Comparison of ENCODE assay signal across 13 cellular contexts in the genomic region with DNA sequence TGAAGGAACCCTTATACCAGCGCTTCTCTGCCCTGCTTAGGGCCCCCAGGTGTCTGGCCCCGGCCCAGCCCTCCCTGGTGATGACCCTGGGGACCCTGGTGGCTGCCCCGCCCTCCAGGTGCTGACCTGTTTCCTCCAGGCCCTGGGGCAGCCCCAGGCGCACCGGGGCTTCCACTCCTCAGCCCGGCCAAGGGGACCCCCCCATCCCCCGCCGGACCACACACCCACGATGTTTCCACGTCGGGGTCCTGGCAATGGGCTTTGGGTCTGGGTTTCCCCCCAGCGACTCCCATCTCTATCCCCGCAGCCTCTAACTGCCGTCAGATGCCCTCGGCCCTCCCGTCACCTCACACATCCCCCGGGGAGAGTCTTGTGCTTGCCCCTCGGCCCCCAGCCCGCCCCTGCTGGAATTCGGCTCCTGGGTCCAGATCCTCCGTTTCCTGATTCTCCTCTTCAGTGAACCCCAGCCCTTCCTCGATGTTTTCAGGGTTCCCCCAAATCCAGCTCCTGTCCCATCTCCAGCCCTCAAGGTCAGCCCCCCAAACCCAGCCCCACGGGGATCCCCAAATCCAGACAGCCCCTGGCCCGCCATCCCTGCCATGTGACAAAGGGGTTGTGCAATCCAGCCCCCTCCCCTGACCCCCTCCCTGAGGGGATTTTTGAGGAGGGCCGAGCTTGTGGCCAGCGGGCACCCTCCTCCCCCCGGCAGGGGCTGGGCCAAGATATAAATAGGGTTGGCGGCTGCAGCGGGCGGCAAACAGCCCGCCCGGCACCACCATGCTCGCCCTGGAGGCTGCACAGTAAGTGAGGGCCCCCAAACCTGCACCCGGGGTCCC. TPM values are rescaled to one million over a fixed set of nuclear protein-coding genes. Genes with fewer than 3 reads are reported as not detected.
DNase-seq lines count a peak whose midpoint lies in the region; ATAC-seq and TF ChIP-seq lines count a peak whose summit lies in the region.
"Had no signal": no experiment of that assay in that cellular context is flagged by ENCODE, and none has a peak within 500 bp of the region (broad histone marks: within the 10 kb centered on the region; RNA-seq: fewer than 3 reads in every experiment).

TSS of gene SPIB (plus strand) at position 753 of the 836 bp plus-strand sequence. CDS start at position 778, 25 bp downstream.

- H3K9me3 Mint-ChIP-seq in activated CD8-positive, alpha-beta T cell treated with anti-CD3 and anti-CD28 coated beads, Interleukin-2, amount 10 ng/mL, durations not matched to agents 7 days and 5 days (ENCODE audit: insufficient read depth), result no peaks in the 10 kb centered on the region
- peaks cover 4% of the 10 kb centered on the region for H3K9me3 Mint-ChIP-seq in activated CD8-positive, alpha-beta T cell treated with anti-CD3 and anti-CD28 coated beads for 36 hours
- no peaks in the 10 kb centered on the region for H3K9me3 Mint-ChIP-seq in endothelial cell (ENCODE audit: unreplicated experiment)
- H3K9me3 Mint-ChIP-seq in stimulated activated effector memory CD8-positive, alpha-beta T cell treated with anti-CD3 and anti-CD28 coated beads, Interleukin-12 subunit alpha, Interleukin-12 subunit beta, amount 100 ng/mL, for 72 hours, result no peaks in the 10 kb centered on the region
- no peaks in the 10 kb centered on the region for H3K9me3 Mint-ChIP-seq in activated CD8-positive, alpha-beta memory T cell treated with anti-CD3 and anti-CD28 coated beads, Interleukin-2, amount 10 ng/mL, durations not matched to agents 7 days and 5 days (ENCODE audit: low read depth)

- H3K27ac ChIP-seq in MM.1S (ENCODE audit: low read length), result no peak within 1 kb of the TSS
- H3K27ac ChIP-seq: epithelial cell of prostate, parathyroid adenoma, tibial artery had no signal

- H3K36me3 Mint-ChIP-seq in activated CD8-positive, alpha-beta T cell treated with anti-CD3 and anti-CD28 coated beads, Interleukin-2, amount 10 ng/mL, durations not matched to agents 7 days and 5 days (ENCODE audit: low read depth), result peaks cover 5% of the 10 kb centered on the region
- H3K36me3 Mint-ChIP-seq in activated CD8-positive, alpha-beta T cell treated with anti-CD3 and anti-CD28 coated beads for 36 hours (ENCODE audit: low read depth), result peaks cover 16% of the 10 kb centered on the region
- H3K36me3 Mint-ChIP-seq in endothelial cell (ENCODE audit: low read depth, unreplicated experiment), result peaks cover 11% of the 10 kb centered on the region
- peaks cover 17% of the 10 kb centered on the region for H3K36me3 Mint-ChIP-seq in stimulated activated effector memory CD8-positive, alpha-beta T cell treated with anti-CD3 and anti-CD28 coated beads, Interleukin-12 subunit alpha, Interleukin-12 subunit beta, amount 100 ng/mL, for 72 hours
- H3K36me3 Mint-ChIP-seq in activated CD8-positive, alpha-beta memory T cell treated with anti-CD3 and anti-CD28 coated beads, Interleukin-2, amount 10 ng/mL, durations not matched to agents 7 days and 5 days, result peaks cover 4% of the 10 kb centered on the region

- H3K27ac Mint-ChIP-seq in activated CD8-positive, alpha-beta T cell treated with anti-CD3 and anti-CD28 coated beads, Interleukin-2, amount 10 ng/mL, durations not matched to agents 7 days and 5 days, result peak within 1 kb of the TSS; percentile 53
- no peak within 1 kb of the TSS for H3K27ac Mint-ChIP-seq in activated CD8-positive, alpha-beta T cell treated with anti-CD3 and anti-CD28 coated beads for 36 hours
- H3K27ac Mint-ChIP-seq in endothelial cell (ENCODE audit: unreplicated experiment), result no peak within 1 kb of the TSS
- H3K27ac Mint-ChIP-seq in stimulated activated effector memory CD8-positive, alpha-beta T cell treated with anti-CD3 and anti-CD28 coated beads, Interleukin-12 subunit alpha, Interleukin-12 subunit beta, amount 100 ng/mL, for 72 hours, result peak within 1 kb of the TSS; percentile 35
- no peak within 1 kb of the TSS for H3K27ac Mint-ChIP-seq in activated CD8-positive, alpha-beta memory T cell treated with anti-CD3 and anti-CD28 coated beads, Interleukin-2, amount 10 ng/mL, durations not matched to agents 7 days and 5 days

- no peaks in the 10 kb centered on the region; the same call in 1 of the 2 replicates for H3F3A ChIP-seq in MM.1S (ENCODE audit: insufficient read depth, low read length)

- peak within 1 kb of the TSS; percentile 61 for H2AFZ ChIP-seq in MM.1S (ENCODE audit: low read length)
- H2AFZ ChIP-seq: parathyroid adenoma had no signal

- H3K9ac ChIP-seq in MM.1S (ENCODE audit: low read length), result no peak within 1 kb of the TSS
- H3K9ac ChIP-seq: parathyroid adenoma had no signal

- no peak for ATAC-seq in activated CD8-positive, alpha-beta T cell treated with anti-CD3 and anti-CD28 coated beads, Interleukin-2, amount 10 ng/mL, durations not matched to agents 7 days and 5 days
- ATAC-seq in activated CD8-positive, alpha-beta T cell treated with anti-CD3 and anti-CD28 coated beads for 36 hours, result no peak
- peak; percentile 27 for ATAC-seq in stimulated activated effector memory CD8-positive, alpha-beta T cell treated with anti-CD3 and anti-CD28 coated beads, Interleukin-12 subunit alpha, Interleukin-12 subunit beta, amount 100 ng/mL, for 72 hours
- ATAC-seq in activated CD8-positive, alpha-beta memory T cell treated with anti-CD3 and anti-CD28 coated beads, Interleukin-2, amount 10 ng/mL, durations not matched to agents 7 days and 5 days, result no peak

- DNase-seq in activated CD8-positive, alpha-beta T cell treated with anti-CD3 and anti-CD28 coated beads, Interleukin-2, amount 10 ng/mL, durations not matched to agents 7 days and 5 days, result no peak
- DNase-seq in activated CD8-positive, alpha-beta T cell treated with anti-CD3 and anti-CD28 coated beads for 36 hours, result no peak
- DNase-seq in MM.1S (no peak), endothelial cell (ENCODE audit: low spot score) (no peak), NCI-H128 (lab: John Stamatoyannopoulos, UW; ENCODE audit: unreplicated experiment) (no peak)
- no peak for DNase-seq in stimulated activated effector memory CD8-positive, alpha-beta T cell treated with anti-CD3 and anti-CD28 coated beads, Interleukin-12 subunit alpha, Interleukin-12 subunit beta, amount 100 ng/mL, for 72 hours (ENCODE audit: low spot score in 2 of 2)
- no peak for DNase-seq in central memory CD4-positive, alpha-beta T cell
- DNase-seq in activated CD8-positive, alpha-beta memory T cell treated with anti-CD3 and anti-CD28 coated beads, Interleukin-2, amount 10 ng/mL, durations not matched to agents 7 days and 5 days, result no peak
- DNase-seq: aorta, NCI-H524 treated with DMSO at 0.1 percent for 48 hours, tibial artery had no signal

- no peaks in the 10 kb centered on the region for H3K9me2 ChIP-seq in MM.1S (replicated peaks; ENCODE audit: insufficient read depth, low read length)

- no peak within 1 kb of the TSS for H3K4me3 Mint-ChIP-seq in activated CD8-positive, alpha-beta T cell treated with anti-CD3 and anti-CD28 coated beads, Interleukin-2, amount 10 ng/mL, durations not matched to agents 7 days and 5 days
- no peak within 1 kb of the TSS for H3K4me3 Mint-ChIP-seq in activated CD8-positive, alpha-beta T cell treated with anti-CD3 and anti-CD28 coated beads for 36 hours
- H3K4me3 Mint-ChIP-seq in endothelial cell (ENCODE audit: unreplicated experiment), result peak within 1 kb of the TSS; percentile 78
- H3K4me3 Mint-ChIP-seq in stimulated activated effector memory CD8-positive, alpha-beta T cell treated with anti-CD3 and anti-CD28 coated beads, Interleukin-12 subunit alpha, Interleukin-12 subunit beta, amount 100 ng/mL, for 72 hours, result peak within 1 kb of the TSS; percentile 41
- H3K4me3 Mint-ChIP-seq in activated CD8-positive, alpha-beta memory T cell treated with anti-CD3 and anti-CD28 coated beads, Interleukin-2, amount 10 ng/mL, durations not matched to agents 7 days and 5 days, result no peak within 1 kb of the TSS

- POLR2A ChIA-PET in activated CD8-positive, alpha-beta T cell treated with anti-CD3 and anti-CD28 coated beads, Interleukin-2, amount 10 ng/mL, durations not matched to agents 7 days and 5 days (lab: Charles Lee), result no interaction called here
- POLR2A ChIA-PET in activated CD8-positive, alpha-beta T cell treated with anti-CD3 and anti-CD28 coated beads for 36 hours (lab: Charles Lee), result interaction anchor here (0.6 to 2.1 kb wide), 3 partner anchors 10 to 35 kb away, joined by 3 to 4 read pairs (median 4); no protein-coding TSS in a partner anchor

- H3K4me1 ChIP-seq in MM.1S (ENCODE audit: low read length), result peaks cover 26% of the 10 kb centered on the region
- H3K4me1 ChIP-seq: parathyroid adenoma had no signal

- CTCF ChIA-PET in activated CD8-positive, alpha-beta T cell treated with anti-CD3 and anti-CD28 coated beads, Interleukin-2, amount 10 ng/mL, durations not matched to agents 7 days and 5 days (lab: Charles Lee), result no interaction called here
- CTCF ChIA-PET in activated CD8-positive, alpha-beta T cell treated with anti-CD3 and anti-CD28 coated beads for 36 hours (lab: Charles Lee), result no interaction called here
- CTCF ChIA-PET in activated CD8-positive, alpha-beta memory T cell treated with anti-CD3 and anti-CD28 coated beads, Interleukin-2, amount 10 ng/mL, durations not matched to agents 7 days and 5 days (lab: Charles Lee), result no interaction called here

- no peaks in the 10 kb centered on the region for H4K20me1 ChIP-seq in MM.1S (ENCODE audit: insufficient read depth, low read length)

- H3K27me3 Mint-ChIP-seq in activated CD8-positive, alpha-beta T cell treated with anti-CD3 and anti-CD28 coated beads, Interleukin-2, amount 10 ng/mL, durations not matched to agents 7 days and 5 days (ENCODE audit: low read depth), result peaks cover 12% of the 10 kb centered on the region
- H3K27me3 Mint-ChIP-seq in activated CD8-positive, alpha-beta T cell treated with anti-CD3 and anti-CD28 coated beads for 36 hours, result peaks cover 21% of the 10 kb centered on the region
- H3K27me3 Mint-ChIP-seq in endothelial cell (ENCODE audit: unreplicated experiment), result peaks cover 13% of the 10 kb centered on the region
- peaks cover 19% of the 10 kb centered on the region for H3K27me3 Mint-ChIP-seq in activated CD8-positive, alpha-beta memory T cell treated with anti-CD3 and anti-CD28 coated beads, Interleukin-2, amount 10 ng/mL, durations not matched to agents 7 days and 5 days

- intact Hi-C loops in activated CD8-positive, alpha-beta T cell treated with anti-CD3 and anti-CD28 coated beads for 36 hours (cut with micrococcal nuclease), result loop anchor here (10.0 kb wide), 1 partner anchor 54 kb away; the partner anchor contains the start of gene NAPSA

- H3K36me3 ChIP-seq in MM.1S (replicated peaks; ENCODE audit: insufficient read depth, low read length), result no peaks in the 10 kb centered on the region

- peak within 1 kb of the TSS; percentile 50 for H3K4me3 ChIP-seq in MM.1S (ENCODE audit: low read length)
- H3K4me3 ChIP-seq: tibial artery had no signal

- H3K4me2 ChIP-seq in MM.1S (ENCODE audit: low read depth, low read length), result peak within 1 kb of the TSS; percentile 72

- TF ChIP-seq CTCF in activated CD8-positive, alpha-beta T cell treated with anti-CD3 and anti-CD28 coated beads for 36 hours (IDR thresholded peaks at IDR 0.05), result no peak
- no peak for TF ChIP-seq CTCF in MM.1S (IDR thresholded peaks at IDR 0.05; ENCODE audit: low read length)
- no peak for TF ChIP-seq CTCF in endothelial cell (IDR thresholded peaks at IDR 0.05; ENCODE audit: unreplicated experiment)

- H3K27me3 ChIP-seq in MM.1S (replicated peaks; ENCODE audit: insufficient read depth, low read length), result peaks cover 8% of the 10 kb centered on the region

- peaks cover 15% of the 10 kb centered on the region for H3K4me1 Mint-ChIP-seq in activated CD8-positive, alpha-beta T cell treated with anti-CD3 and anti-CD28 coated beads, Interleukin-2, amount 10 ng/mL, durations not matched to agents 7 days and 5 days (ENCODE audit: low read depth)
- H3K4me1 Mint-ChIP-seq in activated CD8-positive, alpha-beta T cell treated with anti-CD3 and anti-CD28 coated beads for 36 hours (ENCODE audit: low read depth), result peaks cover 17% of the 10 kb centered on the region
- H3K4me1 Mint-ChIP-seq in endothelial cell (ENCODE audit: unreplicated experiment), result peaks cover 11% of the 10 kb centered on the region
- H3K4me1 Mint-ChIP-seq in stimulated activated effector memory CD8-positive, alpha-beta T cell treated with anti-CD3 and anti-CD28 coated beads, Interleukin-12 subunit alpha, Interleukin-12 subunit beta, amount 100 ng/mL, for 72 hours, result peaks cover 26% of the 10 kb centered on the region
- peaks cover 12% of the 10 kb centered on the region for H3K4me1 Mint-ChIP-seq in activated CD8-positive, alpha-beta memory T cell treated with anti-CD3 and anti-CD28 coated beads, Interleukin-2, amount 10 ng/mL, durations not matched to agents 7 days and 5 days

- H3K9me3 ChIP-seq in MM.1S (replicated peaks; ENCODE audit: insufficient read depth, low read length), result no peaks in the 10 kb centered on the region
- H3K9me3 ChIP-seq: tibial artery had no signal

- no peaks in the 10 kb centered on the region for H3K79me2 ChIP-seq in MM.1S (ENCODE audit: low read length)
- H3K79me2 ChIP-seq: parathyroid adenoma had no signal

RNA-seq across cellular contexts. Expression of gene SPIB, which starts in this region (rescaled TPM):
- under 1 TPM; 0.52 to 0.84 TPM for total RNA-seq in activated CD8-positive, alpha-beta T cell treated with anti-CD3 and anti-CD28 coated beads, Interleukin-2, amount 10 ng/mL, durations not matched to agents 7 days and 5 days
- total RNA-seq in activated CD8-positive, alpha-beta T cell treated with anti-CD3 and anti-CD28 coated beads for 36 hours, result 1 to 10 TPM in 1 of 2 experiments, under 1 TPM in 1; 0.68 to 1.5 TPM
- total RNA-seq in endothelial cell (ENCODE audit: unreplicated experiment), result not detected
- under 1 TPM; 0.23 to 0.66 TPM for total RNA-seq in activated CD8-positive, alpha-beta memory T cell treated with anti-CD3 and anti-CD28 coated beads, Interleukin-2, amount 10 ng/mL, durations not matched to agents 7 days and 5 days

Comparison
In these comparisons a context has a peak if more than half of its experiments do, and no peak if none do; other contexts are left out.
1. H3K27ac Mint-ChIP-seq: peak in activated CD8-positive, alpha-beta T cell treated with anti-CD3 and anti-CD28 coated beads, Interleukin-2, amount 10 ng/mL, durations not matched to agents 7 days and 5 days (single experiment) and stimulated activated effector memory CD8-positive, alpha-beta T cell treated with anti-CD3 and anti-CD28 coated beads, Interleukin-12 subunit alpha, Interleukin-12 subunit beta, amount 100 ng/mL, for 72 hours (single experiment); none in activated CD8-positive, alpha-beta T cell treated with anti-CD3 and anti-CD28 coated beads for 36 hours (single experiment), endothelial cell (single experiment) and activated CD8-positive, alpha-beta memory T cell treated with anti-CD3 and anti-CD28 coated beads, Interleukin-2, amount 10 ng/mL, durations not matched to agents 7 days and 5 days (single experiment).
2. H3K4me3 Mint-ChIP-seq: peak in endothelial cell (single experiment) and stimulated activated effector memory CD8-positive, alpha-beta T cell treated with anti-CD3 and anti-CD28 coated beads, Interleukin-12 subunit alpha, Interleukin-12 subunit beta, amount 100 ng/mL, for 72 hours (single experiment); none in activated CD8-positive, alpha-beta T cell treated with anti-CD3 and anti-CD28 coated beads, Interleukin-2, amount 10 ng/mL, durations not matched to agents 7 days and 5 days (single experiment), activated CD8-positive, alpha-beta T cell treated with anti-CD3 and anti-CD28 coated beads for 36 hours (single experiment) and activated CD8-positive, alpha-beta memory T cell treated with anti-CD3 and anti-CD28 coated beads, Interleukin-2, amount 10 ng/mL, durations not matched to agents 7 days and 5 days (single experiment).